18 cellular contexts compared by ENCODE assay signal in the genomic region with DNA sequence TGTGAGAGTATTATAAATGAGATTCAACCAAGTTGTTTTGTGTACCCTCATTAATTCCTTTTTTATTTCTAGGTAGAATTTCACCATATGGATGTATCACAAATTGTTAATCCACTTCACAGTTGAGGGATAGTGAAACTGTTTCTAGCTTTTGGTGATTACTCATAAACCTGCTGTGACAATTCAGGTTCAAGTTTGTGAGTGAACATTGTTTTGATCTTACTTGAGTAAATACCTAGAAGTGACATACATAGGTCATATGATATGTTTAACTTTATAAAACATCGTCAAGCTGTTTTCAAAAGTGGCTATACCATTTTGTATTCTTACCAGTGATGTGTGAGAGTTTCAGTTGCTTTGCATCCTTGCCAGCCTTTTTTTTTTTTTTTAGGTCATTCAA.
DNase-seq lines count a peak whose midpoint lies in the region; ATAC-seq and FAIRE-seq lines count a peak whose summit lies in the region.
"Had no signal": no experiment of that assay in that cellular context is flagged by ENCODE, and none has a peak within 500 bp of the region (broad histone marks: within the 10 kb centered on the region; RNA-seq: fewer than 3 reads in every experiment).

No MANE protein-coding gene starts in this region.

- no peak for DNase-seq in activated T-cell treated with anti-CD3 and anti-CD28 coated beads, Interleukin-2, amount 50 U/mL, for 24 hours
- DNase-seq in activated T-cell treated with anti-CD3 and anti-CD28 coated beads for 4 hours (no peak), GM19239 (ENCODE audit: insufficient read length, low spot score) (no peak), T-cell (no peak), NCI-H2227 treated with DMSO at 0.1 percent for 48 hours (lab: John Stamatoyannopoulos, UW) (no peak), NCI-H1048 (lab: John Stamatoyannopoulos, UW) (no peak)
- peak in 1 of 9 donors; percentile 10 for DNase-seq in naive thymus-derived CD4-positive, alpha-beta T cell
- no peak for DNase-seq in activated CD4-positive, alpha-beta T cell treated with anti-CD3 and anti-CD28 coated beads, Interleukin-2, amount 10 ng/mL, durations not matched to agents 7 days and 5 days
- DNase-seq: activated CD4-positive, alpha-beta T cell treated with anti-CD3 and anti-CD28 coated beads, Interleukin-2, amount 50 U/mL, for 4 hours; COR-L47; GDM1; mesenchymal stem cell; MG63; NCI-H2029; stimulated activated CD4-positive, alpha-beta T cell treated with anti-CD3 and anti-CD28 coated beads, Interleukin-12 subunit alpha, Interleukin-12 subunit beta, amount 100 ng/mL, for 4 hours had no signal

- H3K9me3 ChIP-seq in naive thymus-derived CD4-positive, alpha-beta T cell (ENCODE audit: control insufficient read depth in 2 of 3, low read length in 3 of 3): no peaks in the 10 kb centered on the region
- H3K9me3 ChIP-seq: MG63, vagina had no signal

- peak; percentile 60 for FAIRE-seq in GM19239 (lab: Jason Lieb, UNC)
- FAIRE-seq: HTR-8/SVneo, keratinocyte had no signal

- ATAC-seq in T-cell (replicated peaks in 1 of 4): peak in 1 of 4 experiments; percentile 63
- no peak for ATAC-seq in naive thymus-derived CD4-positive, alpha-beta T cell

- H3K36me3 ChIP-seq in naive thymus-derived CD4-positive, alpha-beta T cell (ENCODE audit: control insufficient read depth in 2 of 3, insufficient read depth in 3 of 3, low read length in 3 of 3): no peaks in the 10 kb centered on the region
- H3K36me3 ChIP-seq: MG63, vagina had no signal

- peaks cover 81% of the 10 kb centered on the region for H3K4me1 Mint-ChIP-seq in activated T-cell treated with anti-CD3 and anti-CD28 coated beads, Interleukin-2, amount 50 U/mL, for 24 hours (ENCODE audit: low read depth)
- peaks cover 85 to 91% (median 86%) of the 10 kb centered on the region in 3 donors for H3K4me1 Mint-ChIP-seq in T-cell
- H3K4me1 Mint-ChIP-seq in naive thymus-derived CD4-positive, alpha-beta T cell: peaks cover 35 to 96% (median 92%) of the 10 kb centered on the region in 7 donors
- H3K4me1 Mint-ChIP-seq in activated CD4-positive, alpha-beta T cell treated with anti-CD3 and anti-CD28 coated beads, Interleukin-2, amount 10 ng/mL, durations not matched to agents 7 days and 5 days: peaks cover 39% of the 10 kb centered on the region

- H3K27me3 Mint-ChIP-seq in activated T-cell treated with anti-CD3 and anti-CD28 coated beads, Interleukin-2, amount 50 U/mL, for 24 hours: no peaks in the 10 kb centered on the region
- H3K27me3 Mint-ChIP-seq in T-cell: no peaks in the 10 kb centered on the region
- H3K27me3 Mint-ChIP-seq in naive thymus-derived CD4-positive, alpha-beta T cell: no peaks in the 10 kb centered on the region
- no peaks in the 10 kb centered on the region for H3K27me3 Mint-ChIP-seq in activated CD4-positive, alpha-beta T cell treated with anti-CD3 and anti-CD28 coated beads, Interleukin-2, amount 10 ng/mL, durations not matched to agents 7 days and 5 days

- H3K27ac ChIP-seq in naive thymus-derived CD4-positive, alpha-beta T cell (ENCODE audit: low read depth, low read length): no peak overlapping the region
- H3K27ac ChIP-seq: vagina had no signal

- H3K4me3 ChIP-seq in naive thymus-derived CD4-positive, alpha-beta T cell (ENCODE audit: low read length): no peak overlapping the region
- H3K4me3 ChIP-seq: MG63, vagina had no signal

- H3K36me3 Mint-ChIP-seq in activated T-cell treated with anti-CD3 and anti-CD28 coated beads, Interleukin-2, amount 50 U/mL, for 24 hours (ENCODE audit: low read depth): peaks cover 8% of the 10 kb centered on the region
- peaks cover 6% of the 10 kb centered on the region for H3K36me3 Mint-ChIP-seq in T-cell
- peaks cover 0 to 10% (median 0%) of the 10 kb centered on the region in 5 donors for H3K36me3 Mint-ChIP-seq in naive thymus-derived CD4-positive, alpha-beta T cell
- H3K36me3 Mint-ChIP-seq in activated CD4-positive, alpha-beta T cell treated with anti-CD3 and anti-CD28 coated beads, Interleukin-2, amount 10 ng/mL, durations not matched to agents 7 days and 5 days (ENCODE audit: low read depth): peaks cover 5% of the 10 kb centered on the region

- CTCF ChIA-PET in T-cell (lab: Charles Lee): interaction anchor here in 1 of 2 donors (0.5 kb wide), 1 partner anchor 181 kb away, joined by 4 read pairs; no protein-coding TSS in a partner anchor
- CTCF ChIA-PET in naive thymus-derived CD4-positive, alpha-beta T cell (lab: Charles Lee): no interaction called here
- CTCF ChIA-PET in activated CD4-positive, alpha-beta T cell treated with anti-CD3 and anti-CD28 coated beads, Interleukin-2, amount 10 ng/mL, durations not matched to agents 7 days and 5 days (lab: Charles Lee): no interaction called here

- no peaks in the 10 kb centered on the region for H3K27me3 ChIP-seq in naive thymus-derived CD4-positive, alpha-beta T cell (ENCODE audit: control insufficient read depth in 2 of 2, insufficient read depth in 2 of 2, low read length in 2 of 2)
- H3K27me3 ChIP-seq: MG63, vagina had no signal

- H3K27ac Mint-ChIP-seq in activated T-cell treated with anti-CD3 and anti-CD28 coated beads, Interleukin-2, amount 50 U/mL, for 24 hours: peak overlapping the region; percentile 92
- H3K27ac Mint-ChIP-seq in T-cell: no peak overlapping the region
- H3K27ac Mint-ChIP-seq in naive thymus-derived CD4-positive, alpha-beta T cell: peak overlapping the region in 6 of 9 donors; percentile 18 to 72 (median 65)
- no peak overlapping the region for H3K27ac Mint-ChIP-seq in activated CD4-positive, alpha-beta T cell treated with anti-CD3 and anti-CD28 coated beads, Interleukin-2, amount 10 ng/mL, durations not matched to agents 7 days and 5 days

- intact Hi-C loops in naive thymus-derived CD4-positive, alpha-beta T cell (cut with micrococcal nuclease): loop anchor here in 1 of 2 donors (2.0 kb wide), 2 partner anchors 14 to 20 kb away; no protein-coding TSS in a partner anchor

- peak overlapping the region; percentile 27 for H3K4me3 Mint-ChIP-seq in activated T-cell treated with anti-CD3 and anti-CD28 coated beads, Interleukin-2, amount 50 U/mL, for 24 hours
- H3K4me3 Mint-ChIP-seq in T-cell: peak overlapping the region; percentile 18 to 25 (median 25)
- H3K4me3 Mint-ChIP-seq in naive thymus-derived CD4-positive, alpha-beta T cell: peak overlapping the region in 8 of 10 donors; percentile 8 to 70 (median 47)
- H3K4me3 Mint-ChIP-seq in activated CD4-positive, alpha-beta T cell treated with anti-CD3 and anti-CD28 coated beads, Interleukin-2, amount 10 ng/mL, durations not matched to agents 7 days and 5 days: no peak overlapping the region

- H3K9me3 Mint-ChIP-seq in activated T-cell treated with anti-CD3 and anti-CD28 coated beads, Interleukin-2, amount 50 U/mL, for 24 hours: no peaks in the 10 kb centered on the region
- no peaks in the 10 kb centered on the region for H3K9me3 Mint-ChIP-seq in T-cell
- H3K9me3 Mint-ChIP-seq in naive thymus-derived CD4-positive, alpha-beta T cell: peaks cover 0 to 3% (median 0%) of the 10 kb centered on the region in 11 donors
- peaks cover 8% of the 10 kb centered on the region for H3K9me3 Mint-ChIP-seq in activated CD4-positive, alpha-beta T cell treated with anti-CD3 and anti-CD28 coated beads, Interleukin-2, amount 10 ng/mL, durations not matched to agents 7 days and 5 days

- POLR2A ChIA-PET in T-cell (lab: Charles Lee): no interaction called here
- POLR2A ChIA-PET in naive thymus-derived CD4-positive, alpha-beta T cell (lab: Charles Lee): interaction anchor here (0.7 kb wide), 1 partner anchor 101 kb away, joined by 3 read pairs; no protein-coding TSS in a partner anchor
- POLR2A ChIA-PET in activated CD4-positive, alpha-beta T cell treated with anti-CD3 and anti-CD28 coated beads, Interleukin-2, amount 10 ng/mL, durations not matched to agents 7 days and 5 days (lab: Charles Lee): no interaction called here

- peaks cover 10 to 26% of the 10 kb centered on the region in 2 donors for H3K4me1 ChIP-seq in naive thymus-derived CD4-positive, alpha-beta T cell (ENCODE audit: control insufficient read depth in 2 of 2, insufficient read depth in 2 of 2, low read length in 2 of 2)
- H3K4me1 ChIP-seq: vagina had no signal

Comparison
In these comparisons a context has a peak if more than half of its experiments do, and no peak if none do; other contexts are left out.
1. H3K27ac Mint-ChIP-seq: peak in activated T-cell treated with anti-CD3 and anti-CD28 coated beads, Interleukin-2, amount 50 U/mL, for 24 hours (single experiment) and naive thymus-derived CD4-positive, alpha-beta T cell (6 of 9); none in T-cell (0 of 2) and activated CD4-positive, alpha-beta T cell treated with anti-CD3 and anti-CD28 coated beads, Interleukin-2, amount 10 ng/mL, durations not matched to agents 7 days and 5 days (single experiment).